ENCODE assay signal across 9 cellular contexts in genomic region chr6:128725271-128726233, GRCh38.
DNase-seq lines count a peak whose midpoint lies in the region; ATAC-seq, FAIRE-seq and TF ChIP-seq lines count a peak whose summit lies in the region.
"Had no signal": no experiment of that assay in that cellular context is flagged by ENCODE, and none has a peak within 500 bp of the region (broad histone marks: within the 10 kb centered on the region; RNA-seq: fewer than 3 reads in every experiment).

No MANE protein-coding gene starts in this region.

- DNase-seq in activated naive CD4-positive, alpha-beta T cell treated with anti-CD3 and anti-CD28 coated beads for 36 hours, result peak; percentile 31
- DNase-seq in activated naive CD4-positive, alpha-beta T cell treated with Interleukin-2 at 50 U/mL for 16 hours, result no peak
- DNase-seq in foreskin keratinocyte (peak in 1 of 2 donors; percentile 22), sigmoid colon (no peak), ecto neural progenitor cell (ENCODE audit: low spot score) (no peak)

- no peak overlapping the region for H3K4me3 Mint-ChIP-seq in activated naive CD4-positive, alpha-beta T cell treated with anti-CD3 and anti-CD28 coated beads for 36 hours
- H3K4me3 Mint-ChIP-seq: activated naive CD8-positive, alpha-beta T cell had no signal

- H3K9me3 ChIP-seq in sigmoid colon, result no peaks in the 10 kb centered on the region

- peaks cover 24% of the 10 kb centered on the region for H3K27me3 Mint-ChIP-seq in activated naive CD4-positive, alpha-beta T cell treated with anti-CD3 and anti-CD28 coated beads for 36 hours (ENCODE audit: low read depth)

- H3K27ac ChIP-seq in foreskin keratinocyte (no peak overlapping the region), sigmoid colon (no peak overlapping the region)

- H3K4me1 ChIP-seq in foreskin keratinocyte, result peaks cover 18% of the 10 kb centered on the region
- H3K4me1 ChIP-seq in sigmoid colon, result no peaks in the 10 kb centered on the region

- H3K36me3 ChIP-seq in sigmoid colon, result no peaks in the 10 kb centered on the region

- WGBS in sigmoid colon, 2 donors, result 31 to 33% methylated on average over 3 of the region's 3 CpGs

- no peaks in the 10 kb centered on the region for H3K36me3 Mint-ChIP-seq in activated naive CD4-positive, alpha-beta T cell treated with anti-CD3 and anti-CD28 coated beads for 36 hours (ENCODE audit: low read depth)
- H3K36me3 Mint-ChIP-seq: activated naive CD8-positive, alpha-beta T cell had no signal

- H3K4me1 Mint-ChIP-seq in activated naive CD4-positive, alpha-beta T cell treated with anti-CD3 and anti-CD28 coated beads for 36 hours (ENCODE audit: low read depth), result no peaks in the 10 kb centered on the region

- intact Hi-C loops in activated naive CD4-positive, alpha-beta T cell treated with anti-CD3 and anti-CD28 coated beads for 36 hours (cut with micrococcal nuclease), result loop anchor here (1.0 to 5.0 kb wide), 5 partner anchors 208 to 871 kb away; no protein-coding TSS in a partner anchor
- intact Hi-C loops in sigmoid colon (cut with DNase I), result loop anchor here (10.0 kb wide), 1 partner anchor 649 kb away; no protein-coding TSS in a partner anchor

- H3K27ac Mint-ChIP-seq in activated naive CD4-positive, alpha-beta T cell treated with anti-CD3 and anti-CD28 coated beads for 36 hours, result no peak overlapping the region
- H3K27ac Mint-ChIP-seq: activated naive CD8-positive, alpha-beta T cell had no signal

- H3K9me3 Mint-ChIP-seq in activated naive CD4-positive, alpha-beta T cell treated with anti-CD3 and anti-CD28 coated beads for 36 hours, result no peaks in the 10 kb centered on the region

- ATAC-seq in HG03442 (IDR thresholded peaks at IDR 0.05; ENCODE audit: unreplicated experiment) (peak; percentile 46), foreskin keratinocyte (no peak), HG02884 (IDR thresholded peaks at IDR 0.05; ENCODE audit: unreplicated experiment) (no peak)

- no peak overlapping the region for H3K4me3 ChIP-seq in sigmoid colon

- FAIRE-seq in TTC549 (lab: Jason Lieb, UNC), result peak; percentile 28

- TF ChIP-seq POLR2A in sigmoid colon (IDR thresholded peaks at IDR 0.05), result no peak

- TF ChIP-seq EP300 in sigmoid colon (IDR thresholded peaks at IDR 0.05), result no peak

- CTCF ChIA-PET in activated naive CD4-positive, alpha-beta T cell treated with anti-CD3 and anti-CD28 coated beads for 36 hours (lab: Charles Lee), result interaction anchor here (0.7 to 2.0 kb wide), 11 partner anchors 9 to 871 kb away, joined by 3 to 14 read pairs (median 3); no protein-coding TSS in a partner anchor

- TF ChIP-seq CTCF in foreskin keratinocyte (conservative IDR thresholded peaks at IDR 0.05) (peak; percentile 73), sigmoid colon (IDR thresholded peaks at IDR 0.05) (peak in 3 of 4 experiments; percentile 6 to 45 (median 28))

- H3K27me3 ChIP-seq in foreskin keratinocyte, result no peaks in the 10 kb centered on the region
- H3K27me3 ChIP-seq in sigmoid colon, result no peaks in the 10 kb centered on the region
